28 cellular contexts compared by ENCODE assay signal in genomic region chr9:456365-456764, GRCh38. TPM values are rescaled to one million over a fixed set of nuclear protein-coding genes. Genes with fewer than 3 reads are reported as not detected.
DNase-seq lines count a peak whose midpoint lies in the region; ATAC-seq, FAIRE-seq and TF ChIP-seq lines count a peak whose summit lies in the region.
"Had no signal": no experiment of that assay in that cellular context is flagged by ENCODE, and none has a peak within 500 bp of the region (broad histone marks: within the 10 kb centered on the region; RNA-seq: fewer than 3 reads in every experiment).

No MANE protein-coding gene starts in this region.

- H3K36me3 Mint-ChIP-seq in astrocyte (ENCODE audit: low read depth, unreplicated experiment), result no peaks in the 10 kb centered on the region
- H3K36me3 Mint-ChIP-seq in stimulated activated memory B cell treated with anti-CD40 and anti-IgM and Interleukin-4, amounts not matched to agents 10 μg/mL and 1 μg/mL and 100 μg/mL, for 72 hours, result peaks cover 51% of the 10 kb centered on the region
- H3K36me3 Mint-ChIP-seq: neural progenitor cell had no signal

- CTCF ChIA-PET in mammary epithelial cell (lab: Charles Lee; ENCODE audit: low non-redundant PET), result no interaction called here

- ATAC-seq in right cardiac atrium, result peak; percentile 80 to 81
- ATAC-seq in stimulated activated memory B cell treated with anti-CD40 and anti-IgM and Interleukin-4, amounts not matched to agents 10 μg/mL and 1 μg/mL and 100 μg/mL, for 72 hours, result no peak
- ATAC-seq: activated CD8-positive, alpha-beta T cell treated with anti-CD3 and anti-CD28 coated beads, Interleukin-2, amount 10 ng/mL, durations not matched to agents 7 days and 5 days; activated naive CD4-positive, alpha-beta T cell treated with anti-CD3 and anti-CD28 coated beads, Interleukin-2, amount 50 U/mL, for 72 hours; activated T-cell treated with anti-CD3 and anti-CD28 coated beads, Interleukin-2, amount 50 U/mL, for 72 hours; GM23338; left lung; mucosa of descending colon had no signal

- intact Hi-C loops in right cardiac atrium (cut with DNase I), result no loop called here
- intact Hi-C loops in mammary epithelial cell (cut with micrococcal nuclease), result no loop called here

- no peaks in the 10 kb centered on the region for H3K79me2 ChIP-seq in astrocyte (ENCODE audit: insufficient read depth, low read length)
- no peaks in the 10 kb centered on the region for H3K79me2 ChIP-seq in mammary epithelial cell (ENCODE audit: insufficient read depth, low read length)

- peak; percentile 45 for DNase-seq in HT-29 (ENCODE audit: low spot score)
- DNase-seq in astrocyte (ENCODE audit: low read depth), result peak; percentile 38
- DNase-seq in right cardiac atrium, result peak in 2 of 3 donors; percentile 20 to 64
- DNase-seq in small intestine, result peak; percentile 65
- DNase-seq in mammary epithelial cell, result no peak
- no peak for DNase-seq in NCI-H226
- DNase-seq: activated B cell treated with CpG ODN at 0.5 μM for 24 hours; activated CD8-positive, alpha-beta T cell treated with anti-CD3 and anti-CD28 coated beads, Interleukin-2, amount 10 ng/mL, durations not matched to agents 7 days and 5 days; activated T-cell treated with anti-CD3 and anti-CD28 coated beads, Interleukin-2, amount 50 U/mL, for 72 hours; dermis blood vessel endothelial cell; Karpas-422; left lung; mucosa of descending colon; NCI-H1105; NCI-H748 treated with DMSO at 0.1 percent for 48 hours; OCI-M1; retina; stimulated activated naive CD4-positive, alpha-beta T cell; T-helper 2 cell; thyroid gland had no signal

- peaks cover 1% of the 10 kb centered on the region for H3K4me1 Mint-ChIP-seq in astrocyte (ENCODE audit: low read depth, unreplicated experiment)
- H3K4me1 Mint-ChIP-seq in stimulated activated memory B cell treated with anti-CD40 and anti-IgM and Interleukin-4, amounts not matched to agents 10 μg/mL and 1 μg/mL and 100 μg/mL, for 72 hours, result no peaks in the 10 kb centered on the region
- H3K4me1 Mint-ChIP-seq: activated B cell treated with CpG ODN at 0.5 μM for 24 hours had no signal

- no peak overlapping the region for H3K4me3 Mint-ChIP-seq in astrocyte (ENCODE audit: unreplicated experiment)
- H3K4me3 Mint-ChIP-seq in stimulated activated memory B cell treated with anti-CD40 and anti-IgM and Interleukin-4, amounts not matched to agents 10 μg/mL and 1 μg/mL and 100 μg/mL, for 72 hours, result no peak overlapping the region
- H3K4me3 Mint-ChIP-seq: activated B cell treated with CpG ODN at 0.5 μM for 24 hours; activated CD8-positive, alpha-beta T cell treated with anti-CD3 and anti-CD28 coated beads, Interleukin-2, amount 10 ng/mL, durations not matched to agents 7 days and 5 days; activated T-cell treated with anti-CD3 and anti-CD28 coated beads, Interleukin-2, amount 50 U/mL, for 72 hours; GM23338; neural progenitor cell had no signal

- peaks cover 2% of the 10 kb centered on the region for H3K27me3 Mint-ChIP-seq in astrocyte (ENCODE audit: low read depth, unreplicated experiment)
- no peaks in the 10 kb centered on the region for H3K27me3 Mint-ChIP-seq in stimulated activated memory B cell treated with anti-CD40 and anti-IgM and Interleukin-4, amounts not matched to agents 10 μg/mL and 1 μg/mL and 100 μg/mL, for 72 hours
- H3K27me3 Mint-ChIP-seq: activated B cell treated with CpG ODN at 0.5 μM for 24 hours had no signal

- BruUV-seq in mammary epithelial cell (replicated peaks; lab: Mats Ljungman, UMichigan), result no TSS peak

- H3K27me3 ChIP-seq in astrocyte (ENCODE audit: insufficient read depth, low read length) (peaks cover 2% of the 10 kb centered on the region), right cardiac atrium (ENCODE audit: control insufficient read depth, insufficient read depth) (no peaks in the 10 kb centered on the region), small intestine (ENCODE audit: control insufficient read depth in 2 of 2, insufficient read depth in 2 of 2, low read length in 2 of 2) (no peaks in the 10 kb centered on the region), mammary epithelial cell (ENCODE audit: insufficient read depth, low read length) (no peaks in the 10 kb centered on the region)
- H3K27me3 ChIP-seq: BLaER1, breast epithelium, left lung, neural progenitor cell, SJSA1, thyroid gland had no signal

- H2AFZ ChIP-seq in astrocyte (ENCODE audit: low read depth, low read length), result no peak overlapping the region
- no peak overlapping the region for H2AFZ ChIP-seq in mammary epithelial cell (ENCODE audit: low read depth, low read length)
- H2AFZ ChIP-seq: GM23338, neural progenitor cell had no signal

- H3K4me3 ChIP-seq in astrocyte (ENCODE audit: insufficient read depth, low read depth, low read length) (no peak overlapping the region), right cardiac atrium (ENCODE audit: low read length) (no peak overlapping the region), small intestine (ENCODE audit: low read depth in 1 of 2, low read length in 2 of 2) (no peak overlapping the region), mammary epithelial cell (replicated peaks in 1 of 3; ENCODE audit: insufficient read depth in 1 of 3, low read depth in 2 of 3, low read length in 3 of 3) (no peak overlapping the region)
- H3K4me3 ChIP-seq: BLaER1, breast epithelium, GM23338, left lung, mucosa of descending colon, neural progenitor cell, SJSA1, thyroid gland had no signal

- H3K4me2 ChIP-seq in astrocyte (ENCODE audit: low read length), result no peak overlapping the region
- H3K4me2 ChIP-seq in mammary epithelial cell (ENCODE audit: insufficient read depth, low read depth, low read length), result no peak overlapping the region
- H3K4me2 ChIP-seq: BLaER1, GM23338, neural progenitor cell had no signal

- FAIRE-seq in astrocyte (lab: Jason Lieb, UNC) (no peak), small intestine (lab: Jason Lieb, UNC) (no peak)

- H3K9me3 ChIP-seq in astrocyte (ENCODE audit: insufficient read depth, low read depth, low read length) (no peaks in the 10 kb centered on the region), right cardiac atrium (ENCODE audit: control insufficient read depth, low read length) (no peaks in the 10 kb centered on the region), small intestine (ENCODE audit: control insufficient read depth, low read depth) (no peaks in the 10 kb centered on the region), mammary epithelial cell (replicated peaks; ENCODE audit: insufficient read depth, low read length) (no peaks in the 10 kb centered on the region)
- H3K9me3 ChIP-seq: BLaER1, breast epithelium, left lung, mucosa of descending colon, SJSA1, thyroid gland had no signal

- TF ChIP-seq CTCF in astrocyte (IDR thresholded peaks at IDR 0.05; ENCODE audit: insufficient read depth, low read depth, low read length) (no peak), mammary epithelial cell (conservative IDR thresholded peaks at IDR 0.05 in 1 of 2, IDR thresholded peaks at IDR 0.05 in 1 of 2; ENCODE audit: extremely low read depth in 1 of 2, insufficient read depth in 1 of 2, low read depth in 1 of 2, low read length in 2 of 2) (no peak)

- H3K4me1 ChIP-seq in astrocyte (ENCODE audit: insufficient read depth, low read length) (no peaks in the 10 kb centered on the region), right cardiac atrium (ENCODE audit: control insufficient read depth, insufficient read depth, low read length) (peaks cover 5% of the 10 kb centered on the region), small intestine (ENCODE audit: control insufficient read depth in 2 of 2, insufficient read depth in 1 of 2, low read depth in 1 of 2, low read length in 1 of 2) (no peaks in the 10 kb centered on the region), mammary epithelial cell (ENCODE audit: insufficient read depth, low read length) (no peaks in the 10 kb centered on the region)
- H3K4me1 ChIP-seq: BLaER1, breast epithelium, left lung, SJSA1, thyroid gland had no signal

- whole genome bisulfite sequencing in right cardiac atrium, result 47% methylated on average over 6 of the region's 6 CpGs
- 36 to 68% (median 46%) methylated on average over 6 of the region's 6 CpGs for WGBS in small intestine, 3 donors
- WGBS in mammary epithelial cell (ENCODE audit: low coverage, missing lambda C conversion rate), result 84% methylated on average over 6 of the region's 6 CpGs

- H3K36me3 ChIP-seq in astrocyte (ENCODE audit: insufficient read depth, low read length), result no peaks in the 10 kb centered on the region
- no peaks in the 10 kb centered on the region for H3K36me3 ChIP-seq in small intestine (ENCODE audit: control insufficient read depth in 2 of 2, insufficient read depth in 2 of 2, low read length in 2 of 2)
- H3K36me3 ChIP-seq in mammary epithelial cell (ENCODE audit: insufficient read depth, low read length), result no peaks in the 10 kb centered on the region
- H3K36me3 ChIP-seq: BLaER1, breast epithelium, neural progenitor cell, SJSA1, thyroid gland had no signal

- no peak overlapping the region for H3K27ac Mint-ChIP-seq in astrocyte (ENCODE audit: unreplicated experiment)
- no peak overlapping the region for H3K27ac Mint-ChIP-seq in stimulated activated memory B cell treated with anti-CD40 and anti-IgM and Interleukin-4, amounts not matched to agents 10 μg/mL and 1 μg/mL and 100 μg/mL, for 72 hours
- H3K27ac Mint-ChIP-seq: activated B cell treated with CpG ODN at 0.5 μM for 24 hours; activated CD8-positive, alpha-beta T cell treated with anti-CD3 and anti-CD28 coated beads, Interleukin-2, amount 10 ng/mL, durations not matched to agents 7 days and 5 days; activated naive CD4-positive, alpha-beta T cell treated with anti-CD3 and anti-CD28 coated beads, Interleukin-2, amount 50 U/mL, for 72 hours; activated T-cell treated with anti-CD3 and anti-CD28 coated beads, Interleukin-2, amount 50 U/mL, for 72 hours; GM23338; neural progenitor cell had no signal

- H3K9ac ChIP-seq in astrocyte (ENCODE audit: low read length) (no peak overlapping the region), mammary epithelial cell (ENCODE audit: insufficient read depth, low read length) (no peak overlapping the region)
- H3K9ac ChIP-seq: BLaER1, neural progenitor cell had no signal

- dilution Hi-C loops in mammary epithelial cell (cut with HindIII; ENCODE audit: low sequenced_read_pairs), result no loop called here

- in situ Hi-C loops in mammary epithelial cell (cut with MboI; ENCODE audit: low sequenced_read_pairs in 2 of 2), result no loop called here

- H4K20me1 ChIP-seq in astrocyte (ENCODE audit: insufficient read depth, low read length) (no peaks in the 10 kb centered on the region), mammary epithelial cell (ENCODE audit: insufficient read depth, low read length) (no peaks in the 10 kb centered on the region)
- H4K20me1 ChIP-seq: BLaER1 had no signal

- H3K9me3 Mint-ChIP-seq in astrocyte (ENCODE audit: unreplicated experiment), result no peaks in the 10 kb centered on the region
- no peaks in the 10 kb centered on the region for H3K9me3 Mint-ChIP-seq in stimulated activated memory B cell treated with anti-CD40 and anti-IgM and Interleukin-4, amounts not matched to agents 10 μg/mL and 1 μg/mL and 100 μg/mL, for 72 hours
- H3K9me3 Mint-ChIP-seq: activated B cell treated with CpG ODN at 0.5 μM for 24 hours; activated naive CD4-positive, alpha-beta T cell treated with anti-CD3 and anti-CD28 coated beads, Interleukin-2, amount 50 U/mL, for 72 hours; activated T-cell treated with anti-CD3 and anti-CD28 coated beads, Interleukin-2, amount 50 U/mL, for 72 hours; GM23338; neural progenitor cell had no signal

- H3K27ac ChIP-seq in astrocyte (ENCODE audit: low read depth, low read length), result no peak overlapping the region
- H3K27ac ChIP-seq in right cardiac atrium (ENCODE audit: low read length), result peak overlapping the region; percentile 54
- H3K27ac ChIP-seq in small intestine (ENCODE audit: low read depth in 1 of 2, low read length in 1 of 2), result no peak overlapping the region
- H3K27ac ChIP-seq in mammary epithelial cell (ENCODE audit: insufficient read depth, low read depth, low read length), result no peak overlapping the region
- H3K27ac ChIP-seq: BLaER1, breast epithelium, left lung, neural progenitor cell, SJSA1, thyroid gland had no signal

RNA-seq across cellular contexts. Expression of gene KANK1, which starts 48.1 kb away (rescaled TPM):
- total RNA-seq in HT-29 (2014; rRNA removed; shearing (Covaris generic)), result 19.3 and 22.0 TPM in 2 replicates
- total RNA-seq in astrocyte (22.7 and 23.4 TPM in 2 replicates), right cardiac atrium (100 to 1,000 TPM; 135 to 178 (median 154) TPM), mammary epithelial cell (10 to 100 TPM; 52.7 to 75.5 TPM)
- polyA plus RNA-seq in right cardiac atrium (83.6 TPM), small intestine (10 to 100 TPM; 15.0 to 21.7 (median 15.4) TPM), mammary epithelial cell (80.2 TPM)
- polyA minus RNA-seq in mammary epithelial cell, result 109 TPM
- total RNA-seq: G401 had no signal

Comparison
In these comparisons a context has a peak if more than half of its experiments do, and no peak if none do; other contexts are left out.
1. DNase-seq: peak in HT-29 (single experiment), astrocyte (single experiment), right cardiac atrium (2 of 3) and small intestine (single experiment); none in mammary epithelial cell (single experiment) and NCI-H226 (single experiment).